Comparison of ENCODE assay signal across 9 cellular contexts in the genomic region with DNA sequence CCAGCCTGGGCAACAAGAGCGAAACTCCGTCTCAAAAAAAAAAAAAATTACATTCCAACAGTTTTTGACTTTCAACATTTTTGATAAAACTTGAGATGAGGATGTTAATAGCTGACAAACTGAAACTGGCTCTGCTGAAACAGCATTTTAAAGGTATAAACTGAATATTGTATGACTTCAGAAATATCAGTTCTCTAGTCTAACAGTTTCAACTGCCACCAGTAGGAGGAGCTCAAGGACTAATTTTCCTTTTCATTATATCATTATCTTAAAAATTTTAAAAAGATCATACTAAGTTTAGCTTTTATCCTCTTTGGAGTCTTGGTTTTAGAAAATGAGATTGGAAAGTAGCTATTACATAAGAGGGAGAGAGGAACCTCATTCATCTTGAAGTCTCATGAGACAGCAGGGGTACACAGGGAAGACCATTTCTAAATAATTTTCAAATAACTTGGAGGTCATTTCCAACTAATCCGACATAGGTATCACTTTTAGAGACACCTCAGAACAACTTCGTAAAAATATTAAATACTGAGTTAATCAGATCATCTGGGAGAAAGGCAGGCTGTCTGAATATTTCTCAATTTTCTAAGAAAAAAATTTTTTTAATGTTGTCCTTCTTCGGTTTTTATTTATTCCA. TPM values are rescaled to one million over a fixed set of nuclear protein-coding genes. Genes with fewer than 3 reads are reported as not detected.
DNase-seq lines count a peak whose midpoint lies in the region; ATAC-seq and TF ChIP-seq lines count a peak whose summit lies in the region.
"Had no signal": no experiment of that assay in that cellular context is flagged by ENCODE, and none has a peak within 500 bp of the region (broad histone marks: within the 10 kb centered on the region; RNA-seq: fewer than 3 reads in every experiment).

No MANE protein-coding gene starts in this region.

- H3K4me3 Mint-ChIP-seq in Caco-2 (ENCODE audit: unreplicated experiment), result no peak overlapping the region
- H3K4me3 Mint-ChIP-seq: activated naive CD8-positive, alpha-beta T cell treated with anti-CD3 and anti-CD28 coated beads, Interleukin-2, amount 10 ng/mL, durations not matched to agents 7 days and 5 days; stimulated activated naive CD8-positive, alpha-beta T cell treated with anti-CD3 and anti-CD28 coated beads, Interleukin-15, Interleukin-2, amounts not matched to agents 100 ng/mL and 50 ng/mL, for 24 hours had no signal

- no peak overlapping the region for H3K27ac ChIP-seq in GM23248
- no peak overlapping the region for H3K27ac ChIP-seq in ascending aorta
- H3K27ac ChIP-seq in stomach, result no peak overlapping the region

- H3K9me3 ChIP-seq in Caco-2, result no peaks in the 10 kb centered on the region
- no peaks in the 10 kb centered on the region for H3K9me3 ChIP-seq in GM23248 (ENCODE audit: low read depth)
- H3K9me3 ChIP-seq in ascending aorta, result no peaks in the 10 kb centered on the region
- no peaks in the 10 kb centered on the region for H3K9me3 ChIP-seq in stomach

- TF ChIP-seq POLR2A in stomach (IDR thresholded peaks at IDR 0.05), result no peak

- intact Hi-C loops in Caco-2 (cut with micrococcal nuclease; ENCODE audit: unreplicated experiment), result loop anchor here (1.0 kb wide), 2 partner anchors 464 to 470 kb away; no protein-coding TSS in a partner anchor
- intact Hi-C loops in ascending aorta (cut with DNase I), result loop anchor here (5.0 kb wide), 1 partner anchor 1923 kb away; no protein-coding TSS in a partner anchor
- intact Hi-C loops in stomach (cut with DNase I; ENCODE audit: low total_unique reads), result loop anchor here (5.0 kb wide), 1 partner anchor 468 kb away; no protein-coding TSS in a partner anchor

- in situ Hi-C loops in GM23248 (cut with MboI), result loop anchor here (10.0 to 25.0 kb wide), 2 partner anchors 471 to 1923 kb away; no protein-coding TSS in a partner anchor

- no peaks in the 10 kb centered on the region for H3K9me3 Mint-ChIP-seq in Caco-2 (ENCODE audit: unreplicated experiment)
- H3K9me3 Mint-ChIP-seq: activated naive CD8-positive, alpha-beta T cell treated with anti-CD3 and anti-CD28 coated beads, Interleukin-2, amount 10 ng/mL, durations not matched to agents 7 days and 5 days; stimulated activated naive CD8-positive, alpha-beta T cell treated with anti-CD3 and anti-CD28 coated beads, Interleukin-15, Interleukin-2, amounts not matched to agents 100 ng/mL and 50 ng/mL, for 24 hours had no signal

- H3K9me2 ChIP-seq in GM23248 (ENCODE audit: insufficient read depth), result no peaks in the 10 kb centered on the region

- H4K20me1 ChIP-seq in GM23248 (ENCODE audit: insufficient read depth), result no peaks in the 10 kb centered on the region

- peaks cover 31% of the 10 kb centered on the region for H3K36me3 Mint-ChIP-seq in Caco-2 (ENCODE audit: insufficient read depth, unreplicated experiment)

- no peak overlapping the region for H3K4me2 ChIP-seq in GM23248 (ENCODE audit: unreplicated experiment)

- H3K27ac Mint-ChIP-seq in Caco-2 (ENCODE audit: unreplicated experiment), result no peak overlapping the region
- H3K27ac Mint-ChIP-seq: activated naive CD8-positive, alpha-beta T cell treated with anti-CD3 and anti-CD28 coated beads, Interleukin-2, amount 10 ng/mL, durations not matched to agents 7 days and 5 days; stimulated activated naive CD8-positive, alpha-beta T cell treated with anti-CD3 and anti-CD28 coated beads, Interleukin-15, Interleukin-2, amounts not matched to agents 100 ng/mL and 50 ng/mL, for 24 hours had no signal

- no peaks in the 10 kb centered on the region for H3K4me1 Mint-ChIP-seq in Caco-2 (ENCODE audit: low read depth, unreplicated experiment)

- peaks cover 29% of the 10 kb centered on the region for H3F3A ChIP-seq in GM23248 (ENCODE audit: insufficient read depth)

- H3K79me2 ChIP-seq in GM23248 (ENCODE audit: insufficient read depth), result no peaks in the 10 kb centered on the region

- no peaks in the 10 kb centered on the region for H3K36me3 ChIP-seq in Caco-2 (ENCODE audit: control insufficient read depth, insufficient read depth, low read length)
- peaks cover 28% of the 10 kb centered on the region for H3K36me3 ChIP-seq in GM23248 (ENCODE audit: low read depth)
- H3K36me3 ChIP-seq in ascending aorta, result peaks cover 6 to 40% of the 10 kb centered on the region in 2 donors
- no peaks in the 10 kb centered on the region for H3K36me3 ChIP-seq in kidney epithelial cell (ENCODE audit: control insufficient read depth, insufficient read depth, low read length)
- peaks cover 13 to 60% (median 48%) of the 10 kb centered on the region in 4 donors for H3K36me3 ChIP-seq in stomach

- no peak overlapping the region for H3K9ac ChIP-seq in GM23248

- H3K4me3 ChIP-seq in Caco-2 (ENCODE audit: low read depth, low read length) (no peak overlapping the region), GM23248 (no peak overlapping the region), ascending aorta (no peak overlapping the region), kidney epithelial cell (ENCODE audit: low read depth, low read length) (no peak overlapping the region), stomach (no peak overlapping the region)

- peak in 1 of 2 experiments; percentile 55 for DNase-seq in Caco-2
- DNase-seq in GM23248, result peak; percentile 51
- peak; percentile 32 for DNase-seq in NOMO-1 treated with dmso at 0.1 percent for 144 hours (lab: John Stamatoyannopoulos, UW; ENCODE audit: unreplicated experiment)
- DNase-seq in ascending aorta (ENCODE audit: low spot score in 2 of 2), result no peak
- no peak for DNase-seq in kidney epithelial cell (ENCODE audit: low read depth)
- DNase-seq in stomach, result no peak
- DNase-seq: activated naive CD8-positive, alpha-beta T cell treated with anti-CD3 and anti-CD28 coated beads, Interleukin-2, amount 10 ng/mL, durations not matched to agents 7 days and 5 days had no signal

- WGBS in GM23248 (ENCODE audit: low coverage in 1 of 2, low lambda C conversion rate in 2 of 2, missing lambda C conversion rate in 2 of 2), 2 experiments, result 72 to 79% methylated on average over 5 of the region's 5 CpGs
- 79 to 87% (median 83%) methylated on average over 5 of the region's 5 CpGs for WGBS in stomach, 5 donors

- no peak for TF ChIP-seq EP300 in stomach (IDR thresholded peaks at IDR 0.05)

- ATAC-seq in HG02763 (IDR thresholded peaks at IDR 0.05; ENCODE audit: unreplicated experiment), result no peak

- H3K27me3 ChIP-seq in Caco-2 (replicated peaks; ENCODE audit: control insufficient read depth, insufficient read depth, low read length) (no peaks in the 10 kb centered on the region), GM23248 (replicated peaks; ENCODE audit: insufficient read depth) (no peaks in the 10 kb centered on the region), ascending aorta (no peaks in the 10 kb centered on the region), kidney epithelial cell (ENCODE audit: control insufficient read depth, insufficient read depth, low read length) (no peaks in the 10 kb centered on the region), stomach (no peaks in the 10 kb centered on the region)

- H3K4me1 ChIP-seq in Caco-2 (no peaks in the 10 kb centered on the region), GM23248 (ENCODE audit: insufficient read depth) (peaks cover 17% of the 10 kb centered on the region), ascending aorta (no peaks in the 10 kb centered on the region), stomach (peaks cover 0 to 5% (median 0%) of the 10 kb centered on the region in 4 donors)

- no TSS peak for BruUV-seq in Caco-2 (replicated peaks; lab: Mats Ljungman, UMichigan)

- TF ChIP-seq CTCF in Caco-2 (IDR thresholded peaks at IDR 0.05; ENCODE audit: insufficient read depth in 1 of 2, low read depth in 1 of 2, low read length in 1 of 2, severe bottlenecking in 1 of 2, unreplicated experiment in 1 of 2) (peak; percentile 69 to 75), ascending aorta (IDR thresholded peaks at IDR 0.05) (peak; percentile 32 to 83 (median 69)), kidney epithelial cell (IDR thresholded peaks at IDR 0.05; ENCODE audit: insufficient read depth, low read length, poor library complexity, severe bottlenecking) (peak; percentile 59), stomach (IDR thresholded peaks at IDR 0.05) (peak in 5 of 7 experiments; percentile 25 to 80 (median 64))

- POLR2A ChIA-PET in Caco-2 (lab: Charles Lee), result no interaction called here

- H3K27me3 Mint-ChIP-seq in Caco-2 (ENCODE audit: insufficient read depth, unreplicated experiment), result no peaks in the 10 kb centered on the region
- H3K27me3 Mint-ChIP-seq: activated naive CD8-positive, alpha-beta T cell treated with anti-CD3 and anti-CD28 coated beads, Interleukin-2, amount 10 ng/mL, durations not matched to agents 7 days and 5 days; stimulated activated naive CD8-positive, alpha-beta T cell treated with anti-CD3 and anti-CD28 coated beads, Interleukin-15, Interleukin-2, amounts not matched to agents 100 ng/mL and 50 ng/mL, for 24 hours had no signal

- H2AFZ ChIP-seq in GM23248, result no peak overlapping the region

- CTCF ChIA-PET in Caco-2 (lab: Charles Lee), result interaction anchor here (0.9 to 1.6 kb wide), 7 partner anchors 10 to 925 kb away, joined by 3 to 8 read pairs (median 5); partner anchors contain the start of gene MCM6

RNA-seq across cellular contexts. Expression of gene MCM6, which starts 37.6 kb away (rescaled TPM):
- total RNA-seq in Caco-2 (2022), result 94.6 and 96.0 TPM in 2 replicates
- total RNA-seq in GM23248 (2014; rRNA removed; shearing (Covaris generic)), result 13.7 and 16.4 TPM in 2 replicates
- polyA plus RNA-seq in GM23248 (2016; fragmentation: Nextera tagmentation; extraction: Ambion mirVana), result 21.4 and 22.3 TPM in 2 replicates
- 62.5 TPM for total RNA-seq in ascending aorta
- total RNA-seq in kidney epithelial cell, result 9.4 and 11.1 TPM in 2 replicates
- 10 to 100 TPM in 3 of 5 donors, 1 to 10 TPM in 2; 1.8 to 41.1 (median 14.6) TPM for total RNA-seq in stomach
- 1 to 10 TPM; 6.0 to 9.9 (median 7.2) TPM for polyA plus RNA-seq in stomach

Comparison
In these comparisons a context has a peak if more than half of its experiments do, and no peak if none do; other contexts are left out.
1. DNase-seq: peak in GM23248 (single experiment) and NOMO-1 treated with dmso at 0.1 percent for 144 hours (single experiment); none in ascending aorta (0 of 2), kidney epithelial cell (single experiment) and stomach (single experiment).
2. Peak in every context shown above with its lines, with median percentiles within 50 percentile points of each other: CTCF ChIP-seq.